34 cellular contexts compared by ENCODE assay signal in the genomic region with DNA sequence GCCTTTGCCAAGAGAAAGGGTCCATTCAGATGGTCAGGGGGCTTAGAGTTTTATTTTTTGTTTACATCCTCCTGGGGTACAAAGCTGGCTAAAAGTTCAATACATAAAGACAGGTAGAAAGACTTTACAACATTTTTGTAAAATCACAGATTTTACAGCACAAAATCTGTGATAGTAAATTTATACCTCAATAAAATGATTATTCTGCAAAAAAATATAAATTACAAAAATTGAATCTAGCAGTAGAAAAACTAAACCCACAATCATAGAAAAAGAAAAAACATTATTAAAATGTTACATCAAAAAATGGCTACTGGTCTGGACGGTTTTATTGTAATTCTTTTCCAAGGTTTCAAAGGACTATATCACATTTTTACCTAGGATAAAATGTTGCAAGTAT.
"Had no signal": no experiment of that assay in that cellular context is flagged by ENCODE, and none has a peak within 500 bp of the region (broad histone marks: within the 10 kb centered on the region; RNA-seq: fewer than 3 reads in every experiment).

No MANE protein-coding gene starts in this region.

- H3K4me3 ChIP-seq: adrenal gland, body of pancreas, breast epithelium had no signal

- H3K27me3 ChIP-seq: adrenal gland, body of pancreas, brain microvascular endothelial cell, breast epithelium had no signal

- H3K4me1 ChIP-seq: adrenal gland, breast epithelium had no signal

- H3K9me3 ChIP-seq: adrenal gland, body of pancreas, breast epithelium had no signal

- ATAC-seq: activated CD8-positive, alpha-beta T cell treated with anti-CD3 and anti-CD28 coated beads for 36 hours; activated naive CD4-positive, alpha-beta T cell treated with anti-CD3 and anti-CD28 coated beads, Interleukin-2, amount 50 U/mL, for 72 hours; activated T-cell treated with anti-CD3 and anti-CD28 coated beads, Interleukin-2, amount 50 U/mL, for 4 hours; activated T-cell treated with anti-CD3 and anti-CD28 coated beads, Interleukin-2, amount 50 U/mL, for 72 hours; activated T-helper 17 cell treated with anti-CD3 and anti-CD28 coated beads, Interleukin-2, amount 50 U/mL, for 72 hours; body of pancreas had no signal

- DNase-seq: activated B cell treated with CpG ODN at 0.5 μM for 24 hours; activated CD4-positive, alpha-beta memory T cell treated with anti-CD3 and anti-CD28 coated beads for 36 hours; activated CD4-positive, alpha-beta T cell treated with anti-CD3 and anti-CD28 coated beads for 4 hours; activated CD4-positive, alpha-beta T cell treated with anti-CD3 and anti-CD28 coated beads, Interleukin-2, amount 10 ng/mL, durations not matched to agents 24 days and 14 days; activated CD4-positive, alpha-beta T cell treated with anti-CD3 and anti-CD28 coated beads, Interleukin-2, amount 50 U/mL, for 1 hour; activated CD4-positive, alpha-beta T cell treated with anti-CD3 and anti-CD28 coated beads, Interleukin-2, amount 50 U/mL, for 4 hours; activated CD4-positive, CD25-positive, alpha-beta regulatory T cell treated with anti-CD3 and anti-CD28 coated beads, Interleukin-2, amount 50 U/mL, for 72 hours; activated CD8-positive, alpha-beta memory T cell treated with anti-CD3 and anti-CD28 coated beads, Interleukin-2, amount 50 U/mL, for 4 hours; activated CD8-positive, alpha-beta T cell treated with anti-CD3 and anti-CD28 coated beads for 36 hours; activated effector memory CD4-positive, alpha-beta T cell treated with anti-CD3 and anti-CD28 coated beads, Interleukin-2, amount 50 U/mL, for 16 hours; activated gamma-delta T cell treated with Interleukin-2 at 50 U/mL for 16 hours; activated naive CD4-positive, alpha-beta T cell; activated naive CD4-positive, alpha-beta T cell treated with anti-CD3 and anti-CD28 coated beads for 36 hours; activated naive CD4-positive, alpha-beta T cell treated with anti-CD3 and anti-CD28 coated beads, Interleukin-2, amount 50 U/mL, for 16 hours; activated naive CD8-positive, alpha-beta T cell treated with anti-CD3 and anti-CD28 coated beads for 36 hours; activated T-cell treated with anti-CD3 and anti-CD28 coated beads for 4 hours; activated T-cell treated with anti-CD3 and anti-CD28 coated beads, Interleukin-2, amount 50 U/mL, for 1 hour; activated T-cell treated with anti-CD3 and anti-CD28 coated beads, Interleukin-2, amount 50 U/mL, for 4 hours; activated T-cell treated with anti-CD3 and anti-CD28 coated beads, Interleukin-2, amount 50 U/mL, for 72 hours; adrenal gland; amniotic stem cell; aorta; body of pancreas; brain microvascular endothelial cell; central memory CD4-positive, alpha-beta T cell; T-helper 1 cell; T-helper 2 cell; T-helper 9 cell had no signal

- H3K27ac ChIP-seq: adrenal gland, body of pancreas, brain microvascular endothelial cell, breast epithelium, VCaP had no signal

- H3K36me3 ChIP-seq: adrenal gland, brain microvascular endothelial cell, breast epithelium had no signal

- FAIRE-seq: astrocyte, TTC549 had no signal
